20 cellular contexts compared by ENCODE assay signal in genomic region chr18:78183815-78184214, GRCh38.
A peak's percentile ranks its signal among the peaks of the same experiment; 100 is the strongest.
DNase-seq lines count a peak whose midpoint lies in the region; ATAC-seq, FAIRE-seq and TF ChIP-seq lines count a peak whose summit lies in the region.
"Had no signal": no experiment of that assay in that cellular context is flagged by ENCODE, and none has a peak within 500 bp of the region (broad histone marks: within the 10 kb centered on the region; RNA-seq: fewer than 3 reads in every experiment).

No MANE protein-coding gene starts in this region.

- TF ChIP-seq EP300 in HepG2 (IDR thresholded peaks at IDR 0.05; ENCODE audit: low read depth in 2 of 2, low read length in 2 of 2) = no peak
- TF ChIP-seq EP300 in HepG2 (CRISPR knock-in tag; IDR thresholded peaks at IDR 0.05; ENCODE audit: borderline replicate concordance) = no peak

- H3K27me3 ChIP-seq in HepG2 (ENCODE audit: control insufficient read depth in 1 of 2, insufficient read depth in 2 of 2, low read length in 2 of 2) (no peaks in the 10 kb centered on the region; a peak in 2 of 5 replicates), right lobe of liver (no peaks in the 10 kb centered on the region)

- no peak overlapping the region for H3K9ac ChIP-seq in HepG2 (ENCODE audit: insufficient read depth, low read depth, low read length)
- H3K9ac ChIP-seq: BLaER1 treated with 17β-estradiol and CSF1 and Interleukin-3, amounts not matched to agents 10 nM and 100 nM had no signal

- H3K36me3 ChIP-seq in HepG2 (replicated peaks in 1 of 2; ENCODE audit: control insufficient read depth in 1 of 2, insufficient read depth in 2 of 2, low read length in 2 of 2) (no peaks in the 10 kb centered on the region), right lobe of liver (no peaks in the 10 kb centered on the region), HEK293 (ENCODE audit: control insufficient read depth in 2 of 2, insufficient read depth in 1 of 2, low read length in 2 of 2) (no peaks in the 10 kb centered on the region)
- H3K36me3 ChIP-seq: BLaER1 treated with 17β-estradiol and CSF1 and Interleukin-3, amounts not matched to agents 10 nM and 100 nM had no signal

- in situ Hi-C loops in HepG2 (cut with HindIII; ENCODE audit: extremely low pct_ligation_motif_present, low pct_unique_long_range_greater_than_20kb) = no loop called here

- no TSS peak for BruUV-seq in HepG2 (replicated peaks; lab: Mats Ljungman, UMichigan)

- intact Hi-C loops in HepG2 (cut with micrococcal nuclease; ENCODE audit: unreplicated experiment) (no loop called here), right lobe of liver (cut with DNase I) (no loop called here)

- FAIRE-seq in HepG2 (lab: Jason Lieb, UNC) (no peak), frontal cortex (lab: Jason Lieb, UNC) (peak; percentile 93)
- FAIRE-seq: A549, GM12878, GM12892, GM18507 had no signal

- H4K20me1 ChIP-seq in HepG2 (ENCODE audit: insufficient read depth, low read length) = no peaks in the 10 kb centered on the region
- H4K20me1 ChIP-seq: BLaER1 treated with 17β-estradiol and CSF1 and Interleukin-3, amounts not matched to agents 10 nM and 100 nM had no signal

- TF ChIP-seq CTCF in HepG2 (CRISPR knock-in tag; IDR thresholded peaks at IDR 0.05) (no peak), right lobe of liver (IDR thresholded peaks at IDR 0.05) (no peak), HEK293 (tag by site-specific recombination; IDR thresholded peaks at IDR 0.05) (no peak)

- no peak for TF ChIP-seq RAD21 in HepG2 (CRISPR knock-in tag; IDR thresholded peaks at IDR 0.05)

- ATAC-seq in HepG2 (no peak), right lobe of liver (no peak)
- ATAC-seq: A549; CD8-positive, alpha-beta T cell; GM12878 had no signal

- POLR2A ChIA-PET in HepG2 (lab: Yijun Ruan, JAX) = no interaction called here
- POLR2A ChIA-PET in HEK293 (lab: Yijun Ruan, JAX) = no interaction called here

- DNase-seq in HepG2 (ENCODE audit: low spot score) (no peak), right lobe of liver (no peak), frontal cortex (ENCODE audit: low spot score in 2 of 2) (no peak), putamen (ENCODE audit: low spot score) (no peak), NCI-H2171 treated with DMSO at 0.1 percent for 48 hours (lab: John Stamatoyannopoulos, UW) (no peak)
- DNase-seq: 8988T; AML-193; Caco-2; Calu3; CD4-positive, alpha-beta T cell; CD8-positive, alpha-beta T cell; DMS79 treated with DMSO at 0.1 percent for 48 hours; GDM1 had no signal

- no peak overlapping the region for H2AFZ ChIP-seq in HepG2 (ENCODE audit: low read length)

- H3K4me1 ChIP-seq in HepG2 (ENCODE audit: insufficient read depth, low read length) (no peaks in the 10 kb centered on the region), right lobe of liver (no peaks in the 10 kb centered on the region), HEK293 (ENCODE audit: control insufficient read depth, insufficient read depth, low read length) (no peaks in the 10 kb centered on the region)
- H3K4me1 ChIP-seq: A549; BLaER1 treated with 17β-estradiol and CSF1 and Interleukin-3, amounts not matched to agents 10 nM and 100 nM; Caco-2 had no signal

- H3K4me2 ChIP-seq in HepG2 (ENCODE audit: low read depth, low read length) = no peak overlapping the region
- H3K4me2 ChIP-seq: A549; BLaER1 treated with 17β-estradiol and CSF1 and Interleukin-3, amounts not matched to agents 10 nM and 100 nM had no signal

- H3K9me3 ChIP-seq in HepG2 (ENCODE audit: low read length) (peaks cover 10% of the 10 kb centered on the region; the same call in 1 of the 2 replicates), right lobe of liver (no peaks in the 10 kb centered on the region), HEK293 (ENCODE audit: control insufficient read depth, insufficient read depth, low read depth, low read length) (no peaks in the 10 kb centered on the region)
- H3K9me3 ChIP-seq: A549, Caco-2 had no signal

- TF ChIP-seq POLR2A in HepG2 (IDR thresholded peaks at IDR 0.05; ENCODE audit: insufficient read depth in 1 of 2, low read depth in 2 of 2, low read length in 2 of 2) (no peak), right lobe of liver (IDR thresholded peaks at IDR 0.05) (no peak)

- H3K27ac ChIP-seq in HepG2 (ENCODE audit: extremely low read length, insufficient read depth, low read length) (no peak overlapping the region), right lobe of liver (no peak overlapping the region), HEK293 (ENCODE audit: extremely low read depth, low read depth, low read length) (no peak overlapping the region)
- H3K27ac ChIP-seq: A549; BLaER1 treated with 17β-estradiol and CSF1 and Interleukin-3, amounts not matched to agents 10 nM and 100 nM; C4-2B had no signal

- H3K4me3 ChIP-seq in HepG2 (replicated peaks in 1 of 3; ENCODE audit: insufficient read depth in 1 of 3, low read depth in 2 of 3, low read length in 3 of 3) = no peak overlapping the region
- no peak overlapping the region for H3K4me3 ChIP-seq in right lobe of liver
- no peak overlapping the region for H3K4me3 ChIP-seq in HEK293 (ENCODE audit: low read depth, low read length)
- H3K4me3 ChIP-seq: A549; BLaER1 treated with 17β-estradiol and CSF1 and Interleukin-3, amounts not matched to agents 10 nM and 100 nM; GM12878 had no signal

- no peaks in the 10 kb centered on the region for H3K79me2 ChIP-seq in HepG2 (ENCODE audit: insufficient read depth, low read length)

- CTCF ChIA-PET in HepG2 (lab: Yijun Ruan, JAX; ENCODE audit: low intra/inter-chr PET ratio, low total read pairs) (no interaction called here), HEK293 (lab: Yijun Ruan, JAX) (no interaction called here)

TF ChIP-seq in HepG2, 621 proteins besides CTCF, POLR2A, EP300 and RAD21:
- TF ChIP-seq ZNF160 (CRISPR knock-in tag; IDR thresholded peaks at IDR 0.05) (peak; percentile 93), RAD51 (IDR thresholded peaks at IDR 0.05; ENCODE audit: borderline replicate concordance) (no peak)
TF ChIP-seq in HepG2: peak in this region for 1.

TF ChIP-seq in HEK293, 187 proteins besides CTCF, POLR2A, EP300 and RAD21:
- TF ChIP-seq SETDB1 (IDR thresholded peaks at IDR 0.05; ENCODE audit: insufficient read length, low read length) (peak; percentile 79), ZBTB10 (tag by site-specific recombination; IDR thresholded peaks at IDR 0.05) (no peak)

Comparison
In these comparisons a context has a peak if more than half of its experiments do, and no peak if none do; other contexts are left out.
1. Of the 63 proteins assayed by ChIP-seq in both HepG2 and HEK293: peak only in HepG2: none; only in HEK293: SETDB1; in both: none; in neither: 62.